In genomic region chr10:35889226-35889625, GRCh38 we compare ENCODE assay signal across 26 cellular contexts.
DNase-seq lines count a peak whose midpoint lies in the region; ATAC-seq and TF ChIP-seq lines count a peak whose summit lies in the region.
"Had no signal": no experiment of that assay in that cellular context is flagged by ENCODE, and none has a peak within 500 bp of the region (broad histone marks: within the 10 kb centered on the region; RNA-seq: fewer than 3 reads in every experiment).

No MANE protein-coding gene starts in this region.

- intact Hi-C loops in sigmoid colon (cut with DNase I), result no loop called here
- intact Hi-C loops in activated CD4-positive, alpha-beta T cell treated with anti-CD3 and anti-CD28 coated beads, Interleukin-2, amount 10 ng/mL, durations not matched to agents 24 days and 14 days (cut with micrococcal nuclease), result no loop called here

- TF ChIP-seq CTCF in VCaP (conservative IDR thresholded peaks at IDR 0.05) (no peak), foreskin keratinocyte (conservative IDR thresholded peaks at IDR 0.05) (no peak), sigmoid colon (IDR thresholded peaks at IDR 0.05) (no peak)

- peak overlapping the region in 1 of 2 experiments; percentile 68 for H2BK12ac ChIP-seq in mesenchymal stem cell (ENCODE audit: low read length in 2 of 2)

- H3K27ac ChIP-seq in VCaP (peak overlapping the region; percentile 76), foreskin keratinocyte (peak overlapping the region; percentile 50), mesenchymal stem cell (ENCODE audit: low read length, poor library complexity, severe bottlenecking) (no peak overlapping the region), sigmoid colon (peak overlapping the region in 3 of 4 donors; percentile 73 to 76 (median 73))
- H3K27ac ChIP-seq: A549, RWPE1 had no signal

- no peak overlapping the region for H3K4me2 ChIP-seq in mesenchymal stem cell (ENCODE audit: low read length, poor library complexity, severe bottlenecking)
- H3K4me2 ChIP-seq: A549 had no signal

- H3K4me1 ChIP-seq in foreskin keratinocyte (peaks cover 10% of the 10 kb centered on the region), mesenchymal stem cell (ENCODE audit: control insufficient read depth, insufficient read depth, low read depth, low read length) (no peaks in the 10 kb centered on the region), sigmoid colon (peaks cover 0 to 29% (median 26%) of the 10 kb centered on the region in 4 donors)
- H3K4me1 ChIP-seq: HAP-1 had no signal

- no peaks in the 10 kb centered on the region for H3K9me3 ChIP-seq in mesenchymal stem cell (ENCODE audit: control insufficient read depth, low read length)
- H3K9me3 ChIP-seq in sigmoid colon, result no peaks in the 10 kb centered on the region
- H3K9me3 ChIP-seq: Caco-2, HAP-1 had no signal

- peak overlapping the region; percentile 70 for H4K91ac ChIP-seq in mesenchymal stem cell (ENCODE audit: low read length)

- H3K27me3 ChIP-seq in foreskin keratinocyte (no peaks in the 10 kb centered on the region), mesenchymal stem cell (ENCODE audit: control insufficient read depth in 1 of 2, insufficient read depth in 1 of 2, low read length in 2 of 2) (no peaks in the 10 kb centered on the region), sigmoid colon (no peaks in the 10 kb centered on the region)

- H3K27me3 Mint-ChIP-seq in stimulated activated naive CD8-positive, alpha-beta T cell treated with anti-CD3 and anti-CD28 coated beads, Interleukin-15, amount 100 ng/mL, for 72 hours, result peaks cover 8% of the 10 kb centered on the region
- H3K27me3 Mint-ChIP-seq in activated CD4-positive, alpha-beta T cell treated with anti-CD3 and anti-CD28 coated beads, Interleukin-2, amount 10 ng/mL, durations not matched to agents 24 days and 14 days, result no peaks in the 10 kb centered on the region

- no peak overlapping the region for H3K14ac ChIP-seq in mesenchymal stem cell (ENCODE audit: low read length in 2 of 2)

- H2AK5ac ChIP-seq in mesenchymal stem cell (ENCODE audit: low read length, severe bottlenecking), result no peak overlapping the region

- H4K8ac ChIP-seq in mesenchymal stem cell (ENCODE audit: low read length), result no peak overlapping the region

- H2BK5ac ChIP-seq in mesenchymal stem cell (ENCODE audit: low read depth, low read length, poor library complexity, severe bottlenecking), result no peak overlapping the region

- no peak overlapping the region for H2BK120ac ChIP-seq in mesenchymal stem cell (ENCODE audit: low read depth, low read length)

- H3K9ac ChIP-seq in mesenchymal stem cell (ENCODE audit: low read length), result no peak overlapping the region

- H3K9me3 Mint-ChIP-seq in stimulated activated naive CD8-positive, alpha-beta T cell treated with anti-CD3 and anti-CD28 coated beads, Interleukin-15, amount 100 ng/mL, for 72 hours, result peaks cover 0 to 13% of the 10 kb centered on the region in 2 donors
- H3K9me3 Mint-ChIP-seq in activated CD4-positive, alpha-beta T cell treated with anti-CD3 and anti-CD28 coated beads, Interleukin-2, amount 10 ng/mL, durations not matched to agents 24 days and 14 days, result no peaks in the 10 kb centered on the region
- H3K9me3 Mint-ChIP-seq: HFFc6 had no signal

- H2AFZ ChIP-seq in mesenchymal stem cell (ENCODE audit: low read depth, low read length), result no peak overlapping the region

- H3K36me3 ChIP-seq in mesenchymal stem cell (ENCODE audit: control insufficient read depth in 1 of 2, insufficient read depth in 2 of 2, low read depth in 1 of 2, low read length in 2 of 2) (no peaks in the 10 kb centered on the region), sigmoid colon (no peaks in the 10 kb centered on the region)
- H3K36me3 ChIP-seq: HAP-1 had no signal

- TF ChIP-seq POLR2A in sigmoid colon (IDR thresholded peaks at IDR 0.05), result no peak

- WGBS in mesenchymal stem cell, result 63% methylated on average over 1 of the region's 2 CpGs
- 52 to 81% methylated on average over 2 of the region's 2 CpGs for WGBS in sigmoid colon, 2 donors

- no peak overlapping the region for H3K27ac Mint-ChIP-seq in stimulated activated naive CD8-positive, alpha-beta T cell treated with anti-CD3 and anti-CD28 coated beads, Interleukin-15, amount 100 ng/mL, for 72 hours
- no peak overlapping the region for H3K27ac Mint-ChIP-seq in activated CD4-positive, alpha-beta T cell treated with anti-CD3 and anti-CD28 coated beads, Interleukin-2, amount 10 ng/mL, durations not matched to agents 24 days and 14 days
- H3K27ac Mint-ChIP-seq: CD4-positive, alpha-beta memory T cell; HFFc6; IgD-negative memory B cell had no signal

- H3K4me1 Mint-ChIP-seq in stimulated activated naive CD8-positive, alpha-beta T cell treated with anti-CD3 and anti-CD28 coated beads, Interleukin-15, amount 100 ng/mL, for 72 hours, result no peaks in the 10 kb centered on the region
- H3K4me1 Mint-ChIP-seq in activated CD4-positive, alpha-beta T cell treated with anti-CD3 and anti-CD28 coated beads, Interleukin-2, amount 10 ng/mL, durations not matched to agents 24 days and 14 days, result no peaks in the 10 kb centered on the region
- H3K4me1 Mint-ChIP-seq: CD4-positive, alpha-beta memory T cell; IgD-negative memory B cell had no signal

- ATAC-seq in foreskin keratinocyte, result no peak
- no peak for ATAC-seq in stimulated activated naive CD8-positive, alpha-beta T cell treated with anti-CD3 and anti-CD28 coated beads, Interleukin-15, amount 100 ng/mL, for 72 hours
- ATAC-seq: A549, Panc1 had no signal

- H2BK15ac ChIP-seq in mesenchymal stem cell (ENCODE audit: low read depth, poor library complexity, severe bottlenecking), result no peak overlapping the region

- H3K23ac ChIP-seq in mesenchymal stem cell (ENCODE audit: low read length in 2 of 2), result no peak overlapping the region

- H3K4ac ChIP-seq in mesenchymal stem cell (ENCODE audit: low read depth in 1 of 2, low read length in 2 of 2), result no peak overlapping the region

- H3K36me3 Mint-ChIP-seq in activated CD4-positive, alpha-beta T cell treated with anti-CD3 and anti-CD28 coated beads, Interleukin-2, amount 10 ng/mL, durations not matched to agents 24 days and 14 days (ENCODE audit: low read depth), result no peaks in the 10 kb centered on the region
- H3K36me3 Mint-ChIP-seq: CD4-positive, alpha-beta memory T cell; IgD-negative memory B cell had no signal

- no peaks in the 10 kb centered on the region for H3K79me1 ChIP-seq in mesenchymal stem cell (replicated peaks; ENCODE audit: low read length, poor library complexity, severe bottlenecking)

- DNase-seq in foreskin keratinocyte (no peak), mesenchymal stem cell (no peak), sigmoid colon (no peak), epidermal melanocyte (ENCODE audit: insufficient read length, low spot score) (no peak)
- DNase-seq in stimulated activated naive CD8-positive, alpha-beta T cell treated with anti-CD3 and anti-CD28 coated beads, Interleukin-15, amount 100 ng/mL, for 72 hours, result no peak
- DNase-seq in activated naive CD4-positive, alpha-beta T cell (lab: John Stamatoyannopoulos, UW), result no peak
- DNase-seq in activated CD4-positive, alpha-beta T cell treated with anti-CD3 and anti-CD28 coated beads, Interleukin-2, amount 10 ng/mL, durations not matched to agents 24 days and 14 days, result no peak
- DNase-seq: AML-193; C1 segment of cervical spinal cord; Caco-2; CD4-positive, alpha-beta memory T cell; GOT3; HFFc6; NCI-H1092; NCI-H1417 treated with DMSO at 0.1 percent for 48 hours; NCI-H1694 treated with DMSO at 0.1 percent for 48 hours; NCI-H2081; NCI-H2227 treated with DMSO at 0.1 percent for 48 hours; NCI-H526 treated with DMSO at 0.1 percent for 48 hours; SHP77 had no signal

- H3K4me3 ChIP-seq in mesenchymal stem cell (ENCODE audit: insufficient read depth in 1 of 2, low read depth in 1 of 2, low read length in 2 of 2), result no peak overlapping the region
- H3K4me3 ChIP-seq in sigmoid colon, result no peak overlapping the region
- H3K4me3 ChIP-seq: A549, HAP-1 had no signal

- no peak overlapping the region for H3K4me3 Mint-ChIP-seq in stimulated activated naive CD8-positive, alpha-beta T cell treated with anti-CD3 and anti-CD28 coated beads, Interleukin-15, amount 100 ng/mL, for 72 hours
- no peak overlapping the region for H3K4me3 Mint-ChIP-seq in activated CD4-positive, alpha-beta T cell treated with anti-CD3 and anti-CD28 coated beads, Interleukin-2, amount 10 ng/mL, durations not matched to agents 24 days and 14 days
- H3K4me3 Mint-ChIP-seq: CD4-positive, alpha-beta memory T cell; HFFc6; IgD-negative memory B cell had no signal

- TF ChIP-seq EP300 in sigmoid colon (IDR thresholded peaks at IDR 0.05), result no peak

- H3K18ac ChIP-seq in mesenchymal stem cell (ENCODE audit: low read depth in 1 of 2, low read length in 2 of 2), result peak overlapping the region; percentile 47 to 59
